In genomic region chr2:111618577-111618930, GRCh38 we compare ENCODE assay signal across 14 cellular contexts.
A peak's percentile ranks its signal among the peaks of the same experiment; 100 is the strongest.
DNase-seq lines count a peak whose midpoint lies in the region; ATAC-seq and TF ChIP-seq lines count a peak whose summit lies in the region.
"Had no signal": no experiment of that assay in that cellular context is flagged by ENCODE, and none has a peak within 500 bp of the region (broad histone marks: within the 10 kb centered on the region; RNA-seq: fewer than 3 reads in every experiment).

No MANE protein-coding gene starts in this region.

- TF ChIP-seq POLR2A in heart left ventricle (IDR thresholded peaks at IDR 0.05) = no peak

- ATAC-seq in Panc1 = peak; percentile 47; the same call in 1 of the 2 replicates
- peak in 3 of 4 donors; percentile 21 to 65 (median 22) for ATAC-seq in heart left ventricle
- ATAC-seq in GM21447 (IDR thresholded peaks at IDR 0.05; ENCODE audit: unreplicated experiment) = no peak

- H3K27ac ChIP-seq in Panc1 (ENCODE audit: low read length) (peak overlapping the region; percentile 18; the same call in 1 of the 2 replicates), heart left ventricle (peak overlapping the region in 4 of 12 donors; percentile 14 to 72 (median 31))
- H3K27ac ChIP-seq: neural progenitor cell had no signal

- POLR2A ChIA-PET in Panc1 (lab: Charles Lee) = no interaction called here

- H3K4me3 Mint-ChIP-seq in Calu3 (ENCODE audit: low read depth, unreplicated experiment) (no peak overlapping the region), osteocyte (ENCODE audit: unreplicated experiment) (no peak overlapping the region)
- H3K4me3 Mint-ChIP-seq: activated naive CD4-positive, alpha-beta T cell treated with anti-CD3 and anti-CD28 coated beads for 36 hours; CD4-positive, CD25-positive, alpha-beta regulatory T cell; neural progenitor cell had no signal

- in situ Hi-C loops in Panc1 (cut with HindIII; ENCODE audit: low pct_unique_long_range_greater_than_20kb, low sequenced_read_pairs) = no loop called here

- intact Hi-C loops in Calu3 (cut with micrococcal nuclease; ENCODE audit: unreplicated experiment) = loop anchor here (2.0 kb wide), 1 partner anchor 40 kb away; no protein-coding TSS in a partner anchor
- intact Hi-C loops in Panc1 (cut with micrococcal nuclease; ENCODE audit: unreplicated experiment) = no loop called here
- intact Hi-C loops in heart left ventricle (cut with DNase I) = no loop called here

- TF ChIP-seq CTCF in Calu3 (IDR thresholded peaks at IDR 0.05; ENCODE audit: unreplicated experiment) (no peak), Panc1 (IDR thresholded peaks at IDR 0.05) (no peak), heart left ventricle (IDR thresholded peaks at IDR 0.05) (no peak), osteocyte (IDR thresholded peaks at IDR 0.05) (no peak)

- H3K4me3 ChIP-seq in Panc1 (ENCODE audit: low read depth in 2 of 2, low read length in 2 of 2) (no peak overlapping the region), heart left ventricle (no peak overlapping the region)
- H3K4me3 ChIP-seq: HAP-1, neural progenitor cell had no signal

- H3K36me3 ChIP-seq in Panc1 (ENCODE audit: control insufficient read depth, insufficient read depth, low read length) (no peaks in the 10 kb centered on the region), heart left ventricle (no peaks in the 10 kb centered on the region)
- H3K36me3 ChIP-seq: HAP-1, neural progenitor cell had no signal

- WGBS in heart left ventricle, 4 donors = 61 to 79% (median 67%) methylated on average over 6 to 7 of the region's 7 CpGs

- no TSS peak for BruUV-seq in Calu3 (replicated peaks; lab: Mats Ljungman, UMichigan)
- BruUV-seq in Panc1 (replicated peaks; lab: Mats Ljungman, UMichigan) = no TSS peak

- H3K27me3 Mint-ChIP-seq in Calu3 (ENCODE audit: unreplicated experiment) = no peaks in the 10 kb centered on the region
- no peaks in the 10 kb centered on the region for H3K27me3 Mint-ChIP-seq in osteocyte (ENCODE audit: unreplicated experiment)
- H3K27me3 Mint-ChIP-seq: CD4-positive, CD25-positive, alpha-beta regulatory T cell had no signal

- H3K36me3 Mint-ChIP-seq in Calu3 (ENCODE audit: insufficient read depth, unreplicated experiment) = peaks cover 4% of the 10 kb centered on the region
- no peaks in the 10 kb centered on the region for H3K36me3 Mint-ChIP-seq in osteocyte (ENCODE audit: unreplicated experiment)
- H3K36me3 Mint-ChIP-seq: CD4-positive, CD25-positive, alpha-beta regulatory T cell; neural progenitor cell had no signal

- H3K4me1 ChIP-seq in Panc1 (ENCODE audit: control insufficient read depth, insufficient read depth, low read length) (peaks cover 15% of the 10 kb centered on the region), heart left ventricle (peaks cover 0 to 26% (median 16%) of the 10 kb centered on the region in 12 donors)
- H3K4me1 ChIP-seq: HAP-1, neural progenitor cell had no signal

- H3K9me3 ChIP-seq in Panc1 (ENCODE audit: control insufficient read depth, insufficient read depth, low read depth, low read length) = no peaks in the 10 kb centered on the region
- H3K9me3 ChIP-seq in heart left ventricle = no peaks in the 10 kb centered on the region
- H3K9me3 ChIP-seq: HAP-1 had no signal

- CTCF ChIA-PET in Calu3 (lab: Charles Lee) (interaction anchor here (1.1 to 1.6 kb wide), 2 partner anchors 41 to 53 kb away, joined by 3 to 9 read pairs; no protein-coding TSS in a partner anchor), Panc1 (lab: Charles Lee) (interaction anchor here (0.6 kb wide), 1 partner anchor 82 kb away, joined by 7 read pairs; no protein-coding TSS in a partner anchor)

- peaks cover 57% of the 10 kb centered on the region for H3K4me1 Mint-ChIP-seq in Calu3 (ENCODE audit: low read depth, unreplicated experiment)
- H3K4me1 Mint-ChIP-seq in osteocyte (ENCODE audit: unreplicated experiment) = peaks cover 58% of the 10 kb centered on the region
- H3K4me1 Mint-ChIP-seq: CD4-positive, CD25-positive, alpha-beta regulatory T cell had no signal

- H3K27me3 ChIP-seq in Panc1 (ENCODE audit: control insufficient read depth, insufficient read depth, low read length) = no peaks in the 10 kb centered on the region
- H3K27me3 ChIP-seq in heart left ventricle = no peaks in the 10 kb centered on the region
- H3K27me3 ChIP-seq: neural progenitor cell had no signal

- DNase-seq in Calu3 (no peak), Panc1 (ENCODE audit: low read depth, low spot score) (no peak), heart left ventricle (peak; percentile 15 to 70 (median 33)), osteocyte (ENCODE audit: extremely low spot score, unreplicated experiment) (peak; percentile 87), NCI-H748 treated with DMSO at 0.1 percent for 48 hours (lab: John Stamatoyannopoulos, UW) (no peak), NCI-H2029 treated with DMSO at 0.1 percent for 48 hours (lab: John Stamatoyannopoulos, UW) (no peak)
- no peak for DNase-seq in activated T-cell treated with anti-CD3 and anti-CD28 coated beads, Interleukin-2, amount 50 U/mL, for 48 hours
- DNase-seq: activated CD4-positive, alpha-beta T cell treated with anti-CD3 and anti-CD28 coated beads for 48 hours; activated naive CD4-positive, alpha-beta T cell treated with anti-CD3 and anti-CD28 coated beads for 36 hours; CD4-positive, CD25-positive, alpha-beta regulatory T cell; NCI-H524 had no signal

- H3K27ac Mint-ChIP-seq in Calu3 (ENCODE audit: unreplicated experiment) = peak overlapping the region; percentile 24
- H3K27ac Mint-ChIP-seq in osteocyte (ENCODE audit: unreplicated experiment) = peak overlapping the region; percentile 84
- H3K27ac Mint-ChIP-seq: activated naive CD4-positive, alpha-beta T cell treated with anti-CD3 and anti-CD28 coated beads for 36 hours; CD4-positive, CD25-positive, alpha-beta regulatory T cell; neural progenitor cell had no signal

- H3K9me3 Mint-ChIP-seq in Calu3 (ENCODE audit: low read depth, unreplicated experiment) (no peaks in the 10 kb centered on the region), osteocyte (ENCODE audit: unreplicated experiment) (no peaks in the 10 kb centered on the region)
- H3K9me3 Mint-ChIP-seq: activated naive CD4-positive, alpha-beta T cell treated with anti-CD3 and anti-CD28 coated beads for 36 hours; neural progenitor cell had no signal

Comparison
In these comparisons a context has a peak if more than half of its experiments do, and no peak if none do; other contexts are left out.
1. DNase-seq: peak in heart left ventricle (5 of 5) and osteocyte (single experiment); none in Calu3 (single experiment), Panc1 (single experiment), activated T-cell treated with anti-CD3 and anti-CD28 coated beads, Interleukin-2, amount 50 U/mL, for 48 hours (0 of 2), NCI-H748 treated with DMSO at 0.1 percent for 48 hours (single experiment) and NCI-H2029 treated with DMSO at 0.1 percent for 48 hours (single experiment).